ENCODE assay signal across 1 cellular context in genomic region chr2:85797959-85798358, GRCh38.
TF ChIP-seq lines count a peak whose summit lies in the region.

No MANE protein-coding gene starts in this region.

TF ChIP-seq in SK-N-SH, 30 proteins besides CTCF, POLR2A, EP300 and RAD21:
- peak; percentile 59; the same call in 1 of the 2 replicates for TF ChIP-seq REST (IDR thresholded peaks at IDR 0.05; ENCODE audit: low read depth, low read length)
- TF ChIP-seq GABPA (IDR thresholded peaks at IDR 0.05; ENCODE audit: low read depth) = no peak
- peak; percentile 73 for TF ChIP-seq SMC3 (IDR thresholded peaks at IDR 0.05; ENCODE audit: low read depth, low read length)
- no peak for TF ChIP-seq MEF2A (IDR thresholded peaks at IDR 0.05; ENCODE audit: borderline replicate concordance, low read depth)
